ENCODE assay signal across 26 cellular contexts in the genomic region with DNA sequence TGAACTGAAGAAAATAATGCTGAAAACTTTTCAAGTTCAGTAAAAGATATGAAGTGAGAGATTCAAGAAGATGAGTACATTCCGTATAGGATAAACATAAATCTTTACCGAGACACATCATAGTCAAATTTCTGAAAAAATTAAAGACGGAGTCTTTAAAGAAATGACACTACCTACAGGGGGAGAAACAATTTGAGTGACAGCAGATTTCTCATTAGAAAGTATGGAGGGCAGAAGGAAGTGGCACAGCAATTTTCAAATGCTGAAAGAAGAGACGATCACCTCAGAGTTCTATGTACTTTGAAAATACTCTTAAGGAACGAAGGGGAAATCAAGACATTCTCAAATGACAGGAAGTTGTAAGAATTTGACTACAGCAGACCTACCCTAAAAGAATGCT.
"Had no signal": no experiment of that assay in that cellular context is flagged by ENCODE, and none has a peak within 500 bp of the region (broad histone marks: within the 10 kb centered on the region; RNA-seq: fewer than 3 reads in every experiment).

No MANE protein-coding gene starts in this region.

- H3K4me1 ChIP-seq: left lung, lower lobe of right lung, right atrium auricular region, stomach, testis, thyroid gland, transverse colon, upper lobe of right lung had no signal

- H3K4me3 ChIP-seq: left lung, lower lobe of right lung, mucosa of descending colon, ovary, right atrium auricular region, skin epidermis, stomach, testis, thyroid gland, transverse colon, upper lobe of right lung had no signal

- H3K9me3 ChIP-seq: right atrium auricular region, testis, thyroid gland, upper lobe of right lung had no signal

- FAIRE-seq: keratinocyte, urothelium cell line had no signal

- ATAC-seq: left colon; left lung; lower lobe of right lung; mucosa of descending colon; naive thymus-derived CD4-positive, alpha-beta T cell; natural killer cell treated with Interleukin-12 subunit alpha and Interleukin-12 subunit beta and Interleukin-15 and Interleukin-18, amount 100 ng/mL, for 72 hours; sciatic nerve; stimulated activated naive B cell treated with anti-CD40 and anti-IgM and Interleukin-4, amounts not matched to agents 10 μg/mL and 1 μg/mL and 100 μg/mL, for 72 hours; stimulated activated naive CD8-positive, alpha-beta T cell treated with anti-CD3 and anti-CD28 coated beads, Interleukin-15, Interleukin-2, amounts not matched to agents 100 U/mL and 50 U/mL, for 24 hours; upper lobe of right lung had no signal

- H3K27me3 ChIP-seq: left lung, ovary, right atrium auricular region, stomach, testis, thyroid gland, transverse colon, upper lobe of right lung had no signal

- H3K36me3 ChIP-seq: left lung, ovary, thyroid gland, transverse colon, upper lobe of right lung had no signal

- H3K27ac ChIP-seq: left lung, lower lobe of right lung, ovary, right atrium auricular region, skin epidermis, stomach, testis, thyroid gland, transverse colon, upper lobe of right lung had no signal

- DNase-seq: hippocampal formation; left colon; left lung; lower lobe of right lung; mammary epithelial cell; midbrain; mucosa of descending colon; naive thymus-derived CD4-positive, alpha-beta T cell; ovary; stimulated activated CD4-positive, alpha-beta T cell treated with anti-CD3 and anti-CD28 coated beads, Interleukin-12 subunit alpha, Interleukin-12 subunit beta, amount 100 ng/mL, for 4 hours; stimulated activated CD4-positive, alpha-beta T cell treated with anti-CD3 and anti-CD28 coated beads, Interleukin-15, amount 100 ng/mL, for 24 hours; stimulated activated CD4-positive, alpha-beta T cell treated with anti-CD3 and anti-CD28 coated beads, Interleukin-2, amount 100 ng/mL, for 24 hours; stimulated activated CD4-positive, alpha-beta T cell treated with anti-CD3 and anti-CD28 coated beads, Interleukin-4, amount 100 ng/mL, for 1 hour; stimulated activated naive B cell treated with anti-CD40 and anti-IgM and Interleukin-4, amounts not matched to agents 10 μg/mL and 1 μg/mL and 100 μg/mL, for 72 hours; stimulated activated naive CD8-positive, alpha-beta T cell treated with anti-CD3 and anti-CD28 coated beads, Interleukin-15, Interleukin-2, amounts not matched to agents 100 U/mL and 50 U/mL, for 24 hours; stomach; testis; thyroid gland; transverse colon; upper lobe of right lung had no signal
